In the genomic region with DNA sequence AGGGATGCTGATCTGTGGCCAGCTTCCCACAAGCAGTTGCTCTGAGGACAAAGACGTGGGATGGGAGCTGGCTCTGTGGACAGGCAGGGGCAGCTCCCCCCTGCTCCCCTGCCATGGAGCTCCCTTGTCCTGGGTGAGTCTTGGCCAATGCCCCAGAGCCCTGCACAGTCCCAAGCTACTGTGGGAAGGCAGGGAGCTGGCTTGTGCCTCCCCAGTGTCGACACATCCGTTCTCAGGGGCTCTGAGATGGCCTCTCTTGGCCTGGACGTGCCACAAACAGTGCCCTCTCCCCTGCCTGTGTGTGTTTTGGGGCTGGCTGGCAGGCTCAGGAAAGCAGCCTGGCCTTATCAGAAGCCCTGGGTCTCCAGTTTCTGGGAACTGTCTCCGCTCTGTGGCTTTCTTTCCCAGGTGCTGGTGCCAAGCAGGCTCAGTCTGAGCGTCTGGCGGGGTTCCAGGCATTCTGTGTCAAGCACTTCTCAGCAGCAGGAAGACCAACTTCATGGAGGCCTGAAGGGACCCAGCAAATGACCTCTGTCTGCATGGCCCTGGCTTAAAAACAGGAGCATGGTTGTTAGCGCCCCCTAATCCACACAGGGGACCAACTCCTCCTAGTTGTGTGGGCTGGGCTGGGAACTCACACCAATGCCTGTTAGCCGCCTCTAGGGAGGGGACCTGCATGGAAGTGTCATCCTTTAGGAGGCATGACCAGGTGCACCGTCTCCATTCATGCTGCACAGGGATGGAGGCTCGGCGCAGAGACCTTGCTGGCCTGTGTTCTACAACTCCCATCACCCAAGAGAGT, we compare ENCODE assay signal across 9 cellular contexts.
DNase-seq lines count a peak whose midpoint lies in the region; ATAC-seq and TF ChIP-seq lines count a peak whose summit lies in the region.
"Had no signal": no experiment of that assay in that cellular context is flagged by ENCODE, and none has a peak within 500 bp of the region (broad histone marks: within the 10 kb centered on the region; RNA-seq: fewer than 3 reads in every experiment).

No MANE protein-coding gene starts in this region.

- no peaks in the 10 kb centered on the region for H4K20me1 ChIP-seq in PC-3 (ENCODE audit: low read length)

- BruUV-seq in PC-3 (replicated peaks; lab: Mats Ljungman, UMichigan) (no TSS peak), Calu3 (replicated peaks; lab: Mats Ljungman, UMichigan) (no TSS peak)

- H3K9me2 ChIP-seq in PC-3 (replicated peaks; ENCODE audit: low read length), result no peaks in the 10 kb centered on the region

- peaks cover 100% of the 10 kb centered on the region for H3K27me3 Mint-ChIP-seq in Calu3 (ENCODE audit: unreplicated experiment)

- peaks cover 7% of the 10 kb centered on the region for H3K36me3 Mint-ChIP-seq in Calu3 (ENCODE audit: insufficient read depth, unreplicated experiment)

- H3K9ac ChIP-seq in PC-3 (ENCODE audit: low read length) (no peak overlapping the region), parathyroid adenoma (no peak overlapping the region)

- H3K36me3 ChIP-seq in PC-3 (ENCODE audit: low read depth, low read length) (no peaks in the 10 kb centered on the region), parathyroid adenoma (ENCODE audit: control insufficient read depth, insufficient read depth, low read length) (no peaks in the 10 kb centered on the region)

- TF ChIP-seq CTCF in PC-3 (conservative IDR thresholded peaks at IDR 0.05; ENCODE audit: low read depth, low read length) (peak; percentile 33), parathyroid adenoma (IDR thresholded peaks at IDR 0.05) (no peak), Calu3 (IDR thresholded peaks at IDR 0.05; ENCODE audit: unreplicated experiment) (no peak)

- DNase-seq in DMS79 treated with DMSO at 0.1 percent for 48 hours (lab: John Stamatoyannopoulos, UW) (peak; percentile 75), PC-3 (peak; percentile 61), Right ventricle myocardium inferior (ENCODE audit: missing footprints) (peak; percentile 89), Calu3 (no peak), SW 1271 (lab: John Stamatoyannopoulos, UW) (no peak)
- DNase-seq: CD4-positive, alpha-beta T cell had no signal

- no peak overlapping the region for H3K27ac Mint-ChIP-seq in Calu3 (ENCODE audit: unreplicated experiment)
- H3K27ac Mint-ChIP-seq: CD4-positive, alpha-beta T cell had no signal

- no peak overlapping the region for H3K4me3 Mint-ChIP-seq in Calu3 (ENCODE audit: low read depth, unreplicated experiment)
- H3K4me3 Mint-ChIP-seq: CD4-positive, alpha-beta T cell had no signal

- no peaks in the 10 kb centered on the region for H3K79me2 ChIP-seq in PC-3 (ENCODE audit: low read length)
- no peaks in the 10 kb centered on the region for H3K79me2 ChIP-seq in parathyroid adenoma

- H3K9me3 ChIP-seq in PC-3 (ENCODE audit: low read length), result no peaks in the 10 kb centered on the region
- no peaks in the 10 kb centered on the region for H3K9me3 ChIP-seq in parathyroid adenoma (ENCODE audit: control insufficient read depth, low read length)

- intact Hi-C loops in PC-3 (cut with micrococcal nuclease), result no loop called here
- intact Hi-C loops in Right ventricle myocardium inferior (cut with DNase I), result loop anchor here (5.0 to 10.0 kb wide), 3 partner anchors 107 to 192 kb away; no protein-coding TSS in a partner anchor
- intact Hi-C loops in Calu3 (cut with micrococcal nuclease; ENCODE audit: unreplicated experiment), result loop anchor here (10.0 kb wide), 1 partner anchor 364 kb away; no protein-coding TSS in a partner anchor

- H3K4me1 Mint-ChIP-seq in Calu3 (ENCODE audit: low read depth, unreplicated experiment), result peaks cover 7% of the 10 kb centered on the region

- H3K27ac ChIP-seq in PC-3 (ENCODE audit: low read length), result no peak overlapping the region
- H3K27ac ChIP-seq in parathyroid adenoma, result peak overlapping the region; percentile 74

- no peaks in the 10 kb centered on the region for H3K9me3 Mint-ChIP-seq in Calu3 (ENCODE audit: low read depth, unreplicated experiment)
- H3K9me3 Mint-ChIP-seq: CD4-positive, alpha-beta T cell had no signal

- H2AFZ ChIP-seq in PC-3 (ENCODE audit: low read length) (no peak overlapping the region), parathyroid adenoma (peak overlapping the region; percentile 86)

- POLR2A ChIA-PET in PC-3 (lab: Charles Lee; ENCODE audit: unreplicated experiment), result no interaction called here

- CTCF ChIA-PET in PC-3 (lab: Charles Lee), result interaction anchor here (0.8 kb wide), 1 partner anchor 55 kb away, joined by 4 read pairs; no protein-coding TSS in a partner anchor
- CTCF ChIA-PET in Calu3 (lab: Charles Lee), result no interaction called here

- peaks cover 13% of the 10 kb centered on the region for H3K4me1 ChIP-seq in PC-3 (ENCODE audit: insufficient read depth, low read length)
- H3K4me1 ChIP-seq in parathyroid adenoma, result peaks cover 23% of the 10 kb centered on the region

- H3K4me3 ChIP-seq in PC-3 (ENCODE audit: low read length) (no peak overlapping the region), parathyroid adenoma (ENCODE audit: low read depth, low read length) (no peak overlapping the region)

- no peaks in the 10 kb centered on the region for H3F3A ChIP-seq in PC-3 (ENCODE audit: low read length, unreplicated experiment)

- no peak for ATAC-seq in PC-3
- ATAC-seq in Right ventricle myocardium inferior, result peak; percentile 81
- ATAC-seq in HG03460 (IDR thresholded peaks at IDR 0.05; ENCODE audit: unreplicated experiment), result no peak
- no peak for ATAC-seq in GM21576 (IDR thresholded peaks at IDR 0.05; ENCODE audit: unreplicated experiment)

- no peak overlapping the region for H3K4me2 ChIP-seq in PC-3 (ENCODE audit: low read length)
- no peak overlapping the region for H3K4me2 ChIP-seq in parathyroid adenoma (ENCODE audit: low read length)

- H3K27me3 ChIP-seq in PC-3 (ENCODE audit: low read length) (peaks cover 11% of the 10 kb centered on the region; the same call in 1 of the 2 replicates), parathyroid adenoma (ENCODE audit: control insufficient read depth, insufficient read depth, low read length) (no peaks in the 10 kb centered on the region)

Comparison
In these comparisons a context has a peak if more than half of its experiments do, and no peak if none do; other contexts are left out.
1. DNase-seq: peak in DMS79 treated with DMSO at 0.1 percent for 48 hours (single experiment), PC-3 (single experiment) and Right ventricle myocardium inferior (single experiment); none in Calu3 (single experiment) and SW 1271 (0 of 2).